9 cellular contexts compared by ENCODE assay signal in the genomic region with DNA sequence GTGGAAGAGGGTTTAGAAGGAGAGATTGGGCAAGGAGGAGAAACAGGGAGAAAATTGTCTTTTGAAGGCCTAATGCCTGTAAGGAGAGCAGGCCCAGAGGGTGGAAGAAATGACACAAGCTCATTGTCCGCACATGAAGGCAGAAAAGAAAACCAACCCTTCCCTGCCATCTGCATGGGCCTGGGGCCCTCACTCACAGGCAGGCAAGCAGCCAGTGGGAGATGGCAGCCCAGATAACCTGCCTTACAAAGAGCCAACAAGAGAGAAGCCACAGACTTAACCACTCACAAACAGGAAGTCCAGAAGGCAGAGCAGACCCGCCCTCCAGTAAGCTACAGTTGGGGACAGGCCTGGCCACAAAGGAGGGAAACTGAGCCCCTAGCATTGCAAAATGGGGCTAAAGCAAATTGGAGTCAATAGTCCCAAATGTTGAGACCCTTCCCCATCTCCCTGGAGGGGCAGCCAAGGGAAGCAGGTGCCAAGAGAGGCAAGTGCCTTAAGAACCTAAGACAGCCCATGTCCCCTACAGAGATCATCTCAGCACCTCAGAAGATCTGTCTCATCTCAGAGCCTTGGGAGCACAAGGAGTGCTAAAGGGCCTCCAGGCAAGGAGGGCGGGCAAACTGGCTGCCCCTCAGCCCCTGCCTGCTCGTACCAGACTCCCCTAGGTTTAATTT. TPM values are rescaled to one million over a fixed set of nuclear protein-coding genes. Genes with fewer than 3 reads are reported as not detected.
A peak's percentile ranks its signal among the peaks of the same experiment; 100 is the strongest.
DNase-seq lines count a peak whose midpoint lies in the region; ATAC-seq and TF ChIP-seq lines count a peak whose summit lies in the region.
"Had no signal": no experiment of that assay in that cellular context is flagged by ENCODE, and none has a peak within 500 bp of the region (broad histone marks: within the 10 kb centered on the region; RNA-seq: fewer than 3 reads in every experiment).

No MANE protein-coding gene starts in this region.

- peaks cover 17% of the 10 kb centered on the region for H3K79me2 ChIP-seq in OCI-LY1 (ENCODE audit: insufficient read depth, low read length)

- no peak for TF ChIP-seq POLR2A in thyroid gland (IDR thresholded peaks at IDR 0.05)

- intact Hi-C loops in thyroid gland (cut with DNase I), result no loop called here

- 72 to 74% methylated on average over 4 of the region's 4 CpGs for WGBS in thyroid gland, 2 donors

- ATAC-seq in GM18907 (IDR thresholded peaks at IDR 0.05; ENCODE audit: unreplicated experiment), result peak; percentile 15
- ATAC-seq in HG03571 (IDR thresholded peaks at IDR 0.05; ENCODE audit: unreplicated experiment), result no peak

- H4K20me1 ChIP-seq in OCI-LY1 (ENCODE audit: insufficient read depth, low read length), result no peaks in the 10 kb centered on the region

- peak overlapping the region; percentile 97 for H3K4me2 ChIP-seq in OCI-LY1 (ENCODE audit: low read length)

- H3K9me3 ChIP-seq in OCI-LY1 (ENCODE audit: low read length), result no peaks in the 10 kb centered on the region
- no peaks in the 10 kb centered on the region for H3K9me3 ChIP-seq in muscle layer of colon (ENCODE audit: low read length)
- H3K9me3 ChIP-seq in thyroid gland, result no peaks in the 10 kb centered on the region

- peaks cover 22% of the 10 kb centered on the region for H3K36me3 ChIP-seq in OCI-LY1 (ENCODE audit: insufficient read depth, low read length)
- H3K36me3 ChIP-seq in muscle layer of colon (ENCODE audit: insufficient read depth, low read length), result no peaks in the 10 kb centered on the region
- H3K36me3 ChIP-seq in thyroid gland, result no peaks in the 10 kb centered on the region

- H3K9ac ChIP-seq in OCI-LY1 (ENCODE audit: low read length) (peak overlapping the region; percentile 99), muscle layer of colon (ENCODE audit: low read length) (peak overlapping the region; percentile 7)

- peak; percentile 88 for DNase-seq in activated effector memory CD4-positive, alpha-beta T cell treated with anti-CD3 and anti-CD28 coated beads, Interleukin-2, amount 50 U/mL, for 16 hours
- DNase-seq in cerebellar nuclear complex (lab: John Stamatoyannopoulos, UW), result no peak
- no peak for DNase-seq in thyroid gland
- DNase-seq in SW 1271 (lab: John Stamatoyannopoulos, UW), result no peak

- peaks cover 14% of the 10 kb centered on the region for H3F3A ChIP-seq in OCI-LY1 (ENCODE audit: insufficient read depth, low read length)

- H3K27ac ChIP-seq in OCI-LY1 (ENCODE audit: low read depth, low read length, poor library complexity, severe bottlenecking), result peak overlapping the region; percentile 99
- peak overlapping the region; percentile 6 for H3K27ac ChIP-seq in muscle layer of colon (ENCODE audit: low read depth, low read length)
- no peak overlapping the region for H3K27ac ChIP-seq in thyroid gland

- no peak overlapping the region for H2AFZ ChIP-seq in OCI-LY1 (ENCODE audit: low read length)

- H3K4me3 ChIP-seq in OCI-LY1 (ENCODE audit: low read depth, low read length, poor library complexity, severe bottlenecking) (peak overlapping the region; percentile 99), muscle layer of colon (ENCODE audit: low read depth in 1 of 2, low read length in 2 of 2) (no peak overlapping the region), thyroid gland (replicated peaks in 1 of 3) (no peak overlapping the region)

- H3K27me3 ChIP-seq in OCI-LY1 (ENCODE audit: insufficient read depth, low read length) (no peaks in the 10 kb centered on the region), muscle layer of colon (ENCODE audit: control insufficient read depth in 1 of 2, insufficient read depth in 2 of 2, low read length in 2 of 2) (no peaks in the 10 kb centered on the region), thyroid gland (no peaks in the 10 kb centered on the region)

- TF ChIP-seq CTCF in OCI-LY1 (IDR thresholded peaks at IDR 0.05; ENCODE audit: low read length) (no peak), thyroid gland (IDR thresholded peaks at IDR 0.05) (no peak)

- H3K4me1 ChIP-seq in OCI-LY1 (ENCODE audit: insufficient read depth, low read length, severe bottlenecking) (peaks cover 82% of the 10 kb centered on the region), muscle layer of colon (ENCODE audit: insufficient read depth, low read length) (peaks cover 23% of the 10 kb centered on the region), thyroid gland (no peaks in the 10 kb centered on the region)

- H3K9me2 ChIP-seq in OCI-LY1 (ENCODE audit: low read depth, low read length), result no peaks in the 10 kb centered on the region

RNA-seq across cellular contexts. Expression of a gene that starts 7.3 kb away (rescaled TPM):
- total RNA-seq in thyroid gland, result 10 to 100 TPM; 19.5 to 35.4 (median 22.1) TPM

RNA-seq across cellular contexts. Expression of a gene that starts 16.1 kb away (rescaled TPM):
- 10 to 100 TPM; 38.2 to 56.3 (median 44.2) TPM for total RNA-seq in thyroid gland

RNA-seq across cellular contexts. Expression of a gene that starts 55.2 kb away (rescaled TPM):
- under 1 TPM in 2 of 4 donors, not detected in 2; 0.24 to 0.45 TPM for total RNA-seq in thyroid gland
- total RNA-seq: lung microvascular endothelial cell had no signal

Comparison
In these comparisons a context has a peak if more than half of its experiments do, and no peak if none do; other contexts are left out.
1. H3K27ac ChIP-seq: peak in OCI-LY1 (single experiment) and muscle layer of colon (single experiment); none in thyroid gland (0 of 3).